8 cellular contexts compared by ENCODE assay signal in the genomic region with DNA sequence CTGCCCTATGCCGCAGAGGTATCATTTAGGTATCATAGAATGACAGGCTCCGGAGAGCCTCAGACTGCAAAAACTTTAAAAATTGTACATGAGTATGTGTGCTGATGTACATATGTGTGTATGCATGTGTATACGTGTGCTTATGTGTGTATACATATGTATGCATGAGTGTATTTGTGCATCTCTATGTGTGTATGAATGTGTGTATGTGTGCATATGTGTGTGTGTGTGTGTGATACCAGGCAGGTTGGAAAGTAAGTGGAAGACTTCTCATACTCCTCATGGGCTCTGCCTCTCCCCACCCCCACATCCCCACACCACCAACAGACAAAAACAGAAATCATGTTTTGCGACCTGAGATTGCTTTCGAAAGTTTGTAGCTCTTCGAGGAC. TPM values are rescaled to one million over a fixed set of nuclear protein-coding genes. Genes with fewer than 3 reads are reported as not detected.
DNase-seq lines count a peak whose midpoint lies in the region; ATAC-seq and TF ChIP-seq lines count a peak whose summit lies in the region.

No MANE protein-coding gene starts in this region.

- H4K20me1 ChIP-seq in MM.1S (ENCODE audit: insufficient read depth, low read length) = no peaks in the 10 kb centered on the region

- peaks cover 46% of the 10 kb centered on the region for H3K4me1 ChIP-seq in CD4-positive, alpha-beta memory T cell (ENCODE audit: insufficient read depth, low read length)
- H3K4me1 ChIP-seq in MM.1S (ENCODE audit: low read length) = peaks cover 6% of the 10 kb centered on the region; the same call in 1 of the 2 replicates
- H3K4me1 ChIP-seq in colonic mucosa = no peaks in the 10 kb centered on the region
- H3K4me1 ChIP-seq in mucosa of descending colon (ENCODE audit: low read depth) = peaks cover 5% of the 10 kb centered on the region

- intact Hi-C loops in CD4-positive, alpha-beta memory T cell (cut with micrococcal nuclease) = loop anchor here (2.0 to 5.0 kb wide), 2 partner anchors 47 to 76 kb away; a partner anchor contains a TSS
- intact Hi-C loops in colonic mucosa (cut with DNase I) (no loop called here), mucosa of descending colon (cut with DNase I, micrococcal nuclease) (loop anchor here in 1 of 2 donors (5.0 kb wide), 1 partner anchor 78 kb away; a partner anchor contains a TSS)

- H3K27me3 Mint-ChIP-seq in CD4-positive, alpha-beta memory T cell = no peaks in the 10 kb centered on the region

- H3K79me2 ChIP-seq in MM.1S (ENCODE audit: low read length) = peaks cover 7% of the 10 kb centered on the region; the same call in 1 of the 2 replicates

- H3K27ac ChIP-seq in CD4-positive, alpha-beta memory T cell (ENCODE audit: low read depth, low read length) = peak overlapping the region; percentile 61
- H3K27ac ChIP-seq in MM.1S (ENCODE audit: low read length) = peak overlapping the region; percentile 61; the same call in 1 of the 2 replicates
- no peak overlapping the region for H3K27ac ChIP-seq in colonic mucosa

- DNase-seq in CD4-positive, alpha-beta memory T cell = peak in 1 of 5 donors; percentile 16
- DNase-seq in MM.1S (peak; percentile 20), colonic mucosa (no peak), mucosa of descending colon (no peak), kidney glomerular epithelial cell (lab: John Stamatoyannopoulos, UW) (no peak)
- no peak for DNase-seq in central memory CD4-positive, alpha-beta T cell
- no peak for DNase-seq in effector CD4-positive, alpha-beta T cell

- POLR2A ChIA-PET in CD4-positive, alpha-beta memory T cell (lab: Charles Lee; ENCODE audit: partially characterized antibody) = interaction anchor here (0.8 to 4.6 kb wide), 7 partner anchors 11 to 77 kb away, joined by 3 to 90 read pairs (median 5); a partner anchor contains a TSS

- no peaks in the 10 kb centered on the region; the same call in 1 of the 2 replicates for H3F3A ChIP-seq in MM.1S (ENCODE audit: insufficient read depth, low read length)

- H3K27ac Mint-ChIP-seq in CD4-positive, alpha-beta memory T cell = peak overlapping the region; percentile 77 to 98 (median 91)

- peak; percentile 8 for ATAC-seq in GM21528 (IDR thresholded peaks at IDR 0.05; ENCODE audit: low FRiP score, unreplicated experiment)
- peak; percentile 7 for ATAC-seq in mucosa of descending colon

- H3K36me3 ChIP-seq in CD4-positive, alpha-beta memory T cell (ENCODE audit: insufficient read depth, low read length) = no peaks in the 10 kb centered on the region
- H3K36me3 ChIP-seq in MM.1S (replicated peaks; ENCODE audit: insufficient read depth, low read length) (no peaks in the 10 kb centered on the region), colonic mucosa (no peaks in the 10 kb centered on the region), mucosa of descending colon (ENCODE audit: low read depth) (no peaks in the 10 kb centered on the region)

- peak overlapping the region; percentile 8 to 67 for H3K4me3 ChIP-seq in CD4-positive, alpha-beta memory T cell (ENCODE audit: low read length in 2 of 2)
- H3K4me3 ChIP-seq in MM.1S (ENCODE audit: low read length) (peak overlapping the region; percentile 73), colonic mucosa (peak overlapping the region; percentile 73), mucosa of descending colon (peak overlapping the region; percentile 65)

- peak overlapping the region; percentile 85 to 98 (median 90) for H3K4me3 Mint-ChIP-seq in CD4-positive, alpha-beta memory T cell

- peak overlapping the region; percentile 72 for H2AFZ ChIP-seq in MM.1S (ENCODE audit: low read length)

- H3K36me3 Mint-ChIP-seq in CD4-positive, alpha-beta memory T cell = peaks cover 0 to 3% of the 10 kb centered on the region in 2 donors

- H3K9ac ChIP-seq in MM.1S (ENCODE audit: low read length) = peak overlapping the region; percentile 43
- peak overlapping the region; percentile 63 to 89 for H3K9ac ChIP-seq in colonic mucosa (ENCODE audit: low read depth in 2 of 2, low read length in 2 of 2)

- H3K9me2 ChIP-seq in MM.1S (replicated peaks; ENCODE audit: insufficient read depth, low read length) = no peaks in the 10 kb centered on the region

- TF ChIP-seq CTCF in MM.1S (IDR thresholded peaks at IDR 0.05; ENCODE audit: low read length) (no peak), colonic mucosa (IDR thresholded peaks at IDR 0.05) (no peak), mucosa of descending colon (IDR thresholded peaks at IDR 0.05) (no peak)

- no peaks in the 10 kb centered on the region for H3K9me3 Mint-ChIP-seq in CD4-positive, alpha-beta memory T cell

- no peaks in the 10 kb centered on the region for H3K27me3 ChIP-seq in CD4-positive, alpha-beta memory T cell (ENCODE audit: insufficient read depth, low read length)
- H3K27me3 ChIP-seq in MM.1S (replicated peaks; ENCODE audit: insufficient read depth, low read length) (no peaks in the 10 kb centered on the region), colonic mucosa (no peaks in the 10 kb centered on the region)

- H3K4me2 ChIP-seq in MM.1S (ENCODE audit: low read depth, low read length) = peak overlapping the region; percentile 75

- H3K4me1 Mint-ChIP-seq in CD4-positive, alpha-beta memory T cell = peaks cover 29 to 58% (median 46%) of the 10 kb centered on the region in 4 donors

- H3K9me3 ChIP-seq in CD4-positive, alpha-beta memory T cell (ENCODE audit: control insufficient read depth in 1 of 2, low read length in 2 of 2) = no peaks in the 10 kb centered on the region
- H3K9me3 ChIP-seq in MM.1S (replicated peaks; ENCODE audit: insufficient read depth, low read length) (no peaks in the 10 kb centered on the region), colonic mucosa (no peaks in the 10 kb centered on the region), mucosa of descending colon (no peaks in the 10 kb centered on the region)

- CTCF ChIA-PET in CD4-positive, alpha-beta memory T cell (lab: Charles Lee; ENCODE audit: partially characterized antibody) = interaction anchor here (1.1 to 1.3 kb wide), 2 partner anchors 29 to 47 kb away, joined by 3 to 4 read pairs; a partner anchor contains a TSS

RNA-seq across cellular contexts. Expression of a gene that starts 0.6 kb away (rescaled TPM):
- 1 to 10 TPM; 3.7 to 4.7 TPM for total RNA-seq in CD4-positive, alpha-beta memory T cell
- 1 to 10 TPM; 3.0 to 3.8 TPM for polyA plus RNA-seq in CD4-positive, alpha-beta memory T cell
- total RNA-seq in colonic mucosa (1 to 10 TPM; 7.4 to 8.0 TPM), mucosa of descending colon (10 to 100 TPM; 10.1 to 15.2 (median 12.3) TPM)

RNA-seq across cellular contexts. Expression of a gene that starts 29.1 kb away (rescaled TPM):
- 10 to 100 TPM; 31.0 to 32.4 TPM for total RNA-seq in CD4-positive, alpha-beta memory T cell
- polyA plus RNA-seq in CD4-positive, alpha-beta memory T cell = 10 to 100 TPM; 13.1 to 15.0 TPM
- total RNA-seq in colonic mucosa (100 to 1,000 TPM; 115 to 149 TPM), mucosa of descending colon (100 to 1,000 TPM; 108 to 124 (median 116) TPM)
